20 cellular contexts compared by ENCODE assay signal in genomic region chr10:113433711-113434110, GRCh38.
A peak's percentile ranks its signal among the peaks of the same experiment; 100 is the strongest.
DNase-seq lines count a peak whose midpoint lies in the region; ATAC-seq, FAIRE-seq and TF ChIP-seq lines count a peak whose summit lies in the region.
"Had no signal": no experiment of that assay in that cellular context is flagged by ENCODE, and none has a peak within 500 bp of the region (broad histone marks: within the 10 kb centered on the region; RNA-seq: fewer than 3 reads in every experiment).

No MANE protein-coding gene starts in this region.

- TF ChIP-seq CTCF in A673 (conservative IDR thresholded peaks at IDR 0.05; ENCODE audit: low read depth, low read length), result no peak
- TF ChIP-seq CTCF in endodermal cell (conservative IDR thresholded peaks at IDR 0.05), result no peak

- no peaks in the 10 kb centered on the region for H3K36me3 Mint-ChIP-seq in endodermal cell (ENCODE audit: low read depth)

- no peak overlapping the region for H3K9ac ChIP-seq in endodermal cell (ENCODE audit: extremely low read depth, low read length, poor library complexity, severe bottlenecking)
- H3K9ac ChIP-seq: GM23248 had no signal

- FAIRE-seq in GM12892 (lab: Jason Lieb, UNC), result no peak
- FAIRE-seq: GM19239 had no signal

- peaks cover 25% of the 10 kb centered on the region for H3K27me3 ChIP-seq in A673 (replicated peaks; ENCODE audit: insufficient read depth, low read depth, low read length, poor library complexity)
- H3K27me3 ChIP-seq in endodermal cell (ENCODE audit: control insufficient read depth, insufficient read depth, low read length, poor library complexity, severe bottlenecking), result no peaks in the 10 kb centered on the region

- intact Hi-C loops in A673 (cut with micrococcal nuclease; ENCODE audit: unreplicated experiment), result no loop called here

- POLR2A ChIA-PET in A673 (lab: Charles Lee; ENCODE audit: low non-redundant PET), result no interaction called here

- H3K36me3 ChIP-seq in A673 (ENCODE audit: insufficient read depth, low read length, poor library complexity, severe bottlenecking) (no peaks in the 10 kb centered on the region), endodermal cell (ENCODE audit: control insufficient read depth, insufficient read depth, low read length) (no peaks in the 10 kb centered on the region)
- H3K36me3 ChIP-seq: HAP-1 had no signal

- 91 to 95% methylated on average over 2 of the region's 2 CpGs for WGBS in endodermal cell (ENCODE audit: insufficient coverage in 1 of 2, insufficient read length in 1 of 2), 2 experiments

- H3K27ac ChIP-seq in A673 (ENCODE audit: low read depth, low read length, poor library complexity, severe bottlenecking), result no peak overlapping the region
- no peak overlapping the region for H3K27ac ChIP-seq in endodermal cell (ENCODE audit: low read depth, low read length)
- H3K27ac ChIP-seq: 22Rv1, GM23248, PC-9 had no signal

- H3K4me1 Mint-ChIP-seq in endodermal cell, result peaks cover 3% of the 10 kb centered on the region

- no peak overlapping the region for H3K27ac Mint-ChIP-seq in endodermal cell
- H3K27ac Mint-ChIP-seq: T-helper 1 cell treated with Interleukin-12 subunit alpha and Interleukin-12 subunit beta and Interleukin-4 antibody, amounts not matched to agents 30 μg/mL and 1 μg/mL, for 36 hours had no signal

- CTCF ChIA-PET in A673 (lab: Charles Lee), result no interaction called here

- H3K4me1 ChIP-seq in A673 (ENCODE audit: insufficient read depth, low read length, poor library complexity, severe bottlenecking) (no peaks in the 10 kb centered on the region), endodermal cell (ENCODE audit: control insufficient read depth, insufficient read depth, low read length) (no peaks in the 10 kb centered on the region)
- H3K4me1 ChIP-seq: HAP-1 had no signal

- H3K9me3 Mint-ChIP-seq in endodermal cell, result peaks cover 5% of the 10 kb centered on the region

- no peak for TF ChIP-seq POLR2A in GM12892 (IDR thresholded peaks at IDR 0.05; ENCODE audit: low read depth, low read length)

- no peak overlapping the region for H3K4me3 Mint-ChIP-seq in endodermal cell
- H3K4me3 Mint-ChIP-seq: T-helper 1 cell treated with Interleukin-12 subunit alpha and Interleukin-12 subunit beta and Interleukin-4 antibody, amounts not matched to agents 30 μg/mL and 1 μg/mL, for 36 hours had no signal

- no peak for ATAC-seq in GM18511 (IDR thresholded peaks at IDR 0.05; ENCODE audit: unreplicated experiment)

- BruUV-seq in A673 (replicated peaks; lab: Mats Ljungman, UMichigan), result no TSS peak

- H3K9me3 ChIP-seq in A673 (ENCODE audit: low read depth, low read length, poor library complexity, severe bottlenecking), result no peaks in the 10 kb centered on the region
- H3K9me3 ChIP-seq in endodermal cell (ENCODE audit: control insufficient read depth, low read length), result peaks cover 20% of the 10 kb centered on the region
- H3K9me3 ChIP-seq: HAP-1 had no signal

- H3K27me3 Mint-ChIP-seq in endodermal cell (ENCODE audit: insufficient read depth), result peaks cover 7% of the 10 kb centered on the region

- H3K4me3 ChIP-seq in A673 (ENCODE audit: low read depth, low read length, poor library complexity, severe bottlenecking), result no peak overlapping the region
- peak overlapping the region; percentile 9 for H3K4me3 ChIP-seq in endodermal cell (ENCODE audit: low read length)
- H3K4me3 ChIP-seq: GM23248, HAP-1, PC-9 had no signal

- peak; percentile 1 for DNase-seq in DMS 273 (lab: John Stamatoyannopoulos, UW; ENCODE audit: unreplicated experiment)
- no peak for DNase-seq in DMS 273 treated with DMSO at 0.1 percent for 48 hours (lab: John Stamatoyannopoulos, UW)
- peak; percentile 9 for DNase-seq in A673 (ENCODE audit: low spot score)
- DNase-seq in NCI-H146 treated with DMSO at 0.1 percent for 48 hours (lab: John Stamatoyannopoulos, UW; ENCODE audit: unreplicated experiment), result peak; percentile 38
- no peak for DNase-seq in endodermal cell
- no peak for DNase-seq in GM12892 (ENCODE audit: insufficient read length)
- DNase-seq in D341Med (ENCODE audit: low spot score), result no peak
- DNase-seq: DMS79 treated with DMSO at 0.1 percent for 48 hours, GM23248, NCI-H1105, NCI-H1694 treated with DMSO at 0.1 percent for 48 hours, NCI-H2107, NCI-H446 treated with DMSO at 0.1 percent for 48 hours, NCI-H69, PC-9 had no signal

Comparison
In these comparisons a context has a peak if more than half of its experiments do, and no peak if none do; other contexts are left out.
1. DNase-seq: peak in DMS 273 (single experiment), A673 (single experiment) and NCI-H146 treated with DMSO at 0.1 percent for 48 hours (single experiment); none in DMS 273 treated with DMSO at 0.1 percent for 48 hours (single experiment), endodermal cell (single experiment), GM12892 (single experiment) and D341Med (single experiment).